In genomic region chr5:95839658-95840057, GRCh38 we compare ENCODE assay signal across 15 cellular contexts. TPM values are rescaled to one million over a fixed set of nuclear protein-coding genes. Genes with fewer than 3 reads are reported as not detected.
DNase-seq lines count a peak whose midpoint lies in the region; ATAC-seq, FAIRE-seq and TF ChIP-seq lines count a peak whose summit lies in the region.
"Had no signal": no experiment of that assay in that cellular context is flagged by ENCODE, and none has a peak within 500 bp of the region (broad histone marks: within the 10 kb centered on the region; RNA-seq: fewer than 3 reads in every experiment).

No MANE protein-coding gene starts in this region.

- no peak overlapping the region for H3K4me2 ChIP-seq in A549

- ATAC-seq in A549 (no peak), GM19351 (IDR thresholded peaks at IDR 0.05; ENCODE audit: unreplicated experiment) (no peak)
- ATAC-seq: Panc1 had no signal

- TF ChIP-seq EP300 in A549 (IDR thresholded peaks at IDR 0.05) (no peak), tibial nerve (IDR thresholded peaks at IDR 0.05) (no peak)

- CTCF ChIA-PET in A549 (lab: Yijun Ruan, JAX) = interaction anchor here (1.3 to 23.4 kb wide), 7 partner anchors 7 to 196 kb away, joined by 3 to 469 read pairs (median 6); no protein-coding TSS in a partner anchor

- 73% methylated on average over 2 of the region's 2 CpGs for WGBS in A549 (ENCODE audit: missing lambda C conversion rate)
- 49% methylated on average over 2 of the region's 2 CpGs for WGBS in prostate gland
- 77 to 88% methylated on average over 2 of the region's 2 CpGs for WGBS in tibial nerve, 2 donors
- 48 to 59% methylated on average over 2 of the region's 2 CpGs for WGBS in esophagus squamous epithelium, 2 donors

- H3K9ac ChIP-seq in duodenal mucosa (ENCODE audit: low read depth in 1 of 2, low read length in 2 of 2) = no peak overlapping the region

- peaks cover 54% of the 10 kb centered on the region for H3K4me1 ChIP-seq in A549
- peaks cover 26 to 27% of the 10 kb centered on the region in 2 donors for H3K4me1 ChIP-seq in duodenal mucosa (ENCODE audit: control insufficient read depth in 1 of 2, insufficient read depth in 2 of 2, low read length in 2 of 2)
- H3K4me1 ChIP-seq in prostate gland (replicated peaks) = peaks cover 5% of the 10 kb centered on the region
- peaks cover 0 to 37% (median 14%) of the 10 kb centered on the region in 4 donors for H3K4me1 ChIP-seq in tibial nerve
- H3K4me1 ChIP-seq in esophagus squamous epithelium = peaks cover 12 to 64% (median 27%) of the 10 kb centered on the region in 3 donors

- TF ChIP-seq RAD21 in A549 (conservative IDR thresholded peaks at IDR 0.05 in 1 of 2, IDR thresholded peaks at IDR 0.05 in 1 of 2) = no peak

- POLR2A ChIA-PET in A549 (lab: Yijun Ruan, JAX) = no interaction called here

- DNase-seq in A549 (ENCODE audit: low read depth in 1 of 2, low spot score in 1 of 2) (no peak), GM19239 (ENCODE audit: insufficient read length, low spot score) (no peak), prostate gland (ENCODE audit: low spot score) (no peak), globus pallidus (ENCODE audit: low spot score) (no peak), tibial nerve (ENCODE audit: low spot score in 2 of 2) (no peak), esophagus squamous epithelium (lab: John Stamatoyannopoulos, UW) (no peak)
- DNase-seq: CD8-positive, alpha-beta memory T cell; NCI-H1105 treated with DMSO at 0.1 percent for 48 hours; NCI-H187; NCI-H69; SHP77 had no signal

- H3K27ac ChIP-seq in A549 (peak overlapping the region; percentile 38 to 70; a peak in 4 of 6 replicates), duodenal mucosa (ENCODE audit: low read depth, low read length) (peak overlapping the region; percentile 1), prostate gland (peak overlapping the region; percentile 8 to 42), tibial nerve (no peak overlapping the region), esophagus squamous epithelium (peak overlapping the region in 1 of 4 donors; percentile 0)

- FAIRE-seq in A549 (lab: Jason Lieb, UNC) (no peak), GM19239 (lab: Jason Lieb, UNC) (peak; percentile 28)
- FAIRE-seq: H54 had no signal

- TF ChIP-seq CTCF in A549 (IDR thresholded peaks at IDR 0.05) (no peak), prostate gland (IDR thresholded peaks at IDR 0.05) (no peak), tibial nerve (IDR thresholded peaks at IDR 0.05) (no peak), esophagus squamous epithelium (IDR thresholded peaks at IDR 0.05) (no peak)

- H3K9me3 ChIP-seq in A549 = no peaks in the 10 kb centered on the region
- no peaks in the 10 kb centered on the region for H3K9me3 ChIP-seq in duodenal mucosa (ENCODE audit: control insufficient read depth in 1 of 2, low read length in 2 of 2)
- no peaks in the 10 kb centered on the region for H3K9me3 ChIP-seq in prostate gland
- H3K9me3 ChIP-seq in tibial nerve = no peaks in the 10 kb centered on the region
- H3K9me3 ChIP-seq in esophagus squamous epithelium = no peaks in the 10 kb centered on the region

- no peaks in the 10 kb centered on the region for H3K36me3 ChIP-seq in duodenal mucosa (ENCODE audit: control insufficient read depth in 1 of 2, insufficient read depth in 2 of 2, low read length in 2 of 2)
- H3K36me3 ChIP-seq in prostate gland = no peaks in the 10 kb centered on the region
- no peaks in the 10 kb centered on the region for H3K36me3 ChIP-seq in tibial nerve
- H3K36me3 ChIP-seq in esophagus squamous epithelium = no peaks in the 10 kb centered on the region

- TF ChIP-seq POLR2A in A549 (IDR thresholded peaks at IDR 0.05; ENCODE audit: low read length) = no peak
- TF ChIP-seq POLR2A in prostate gland (IDR thresholded peaks at IDR 0.05) = no peak
- TF ChIP-seq POLR2A in tibial nerve (IDR thresholded peaks at IDR 0.05) = no peak
- no peak for TF ChIP-seq POLR2A in esophagus squamous epithelium (IDR thresholded peaks at IDR 0.05)

- intact Hi-C loops in prostate gland (cut with DNase I) (loop anchor here (5.0 to 10.0 kb wide), 2 partner anchors 172 to 285 kb away; partner anchors contain the start of genes ARSK and SKIC3), esophagus squamous epithelium (cut with DNase I) (no loop called here)

- H3K4me3 ChIP-seq in A549 (no peak overlapping the region), duodenal mucosa (ENCODE audit: low read depth in 1 of 2, low read length in 2 of 2) (no peak overlapping the region), prostate gland (no peak overlapping the region), tibial nerve (no peak overlapping the region), esophagus squamous epithelium (no peak overlapping the region)

- no peaks in the 10 kb centered on the region for H3K27me3 ChIP-seq in duodenal mucosa (ENCODE audit: control insufficient read depth in 1 of 2, insufficient read depth in 2 of 2, low read length in 2 of 2)
- no peaks in the 10 kb centered on the region for H3K27me3 ChIP-seq in prostate gland (replicated peaks; ENCODE audit: insufficient read depth)
- H3K27me3 ChIP-seq in tibial nerve = no peaks in the 10 kb centered on the region
- no peaks in the 10 kb centered on the region for H3K27me3 ChIP-seq in esophagus squamous epithelium

TF ChIP-seq in A549, 52 proteins besides CTCF, POLR2A, EP300 and RAD21:
- TF ChIP-seq CBX2 (IDR thresholded peaks at IDR 0.05; ENCODE audit: borderline replicate concordance, low read depth) (no peak), ESRRA (IDR thresholded peaks at IDR 0.05; ENCODE audit: borderline replicate concordance, low read length) (no peak), CHD2 (IDR thresholded peaks at IDR 0.05; ENCODE audit: low read length, partially characterized antibody) (no peak)

RNA-seq across cellular contexts. Expression of gene GLRX, which starts 17.1 kb away (rescaled TPM):
- polyA plus RNA-seq in A549 (2011; rRNA removed) (329 and 381 TPM in 2 replicates), A549 (2017; fragmentation: RNase III; extraction: RNeasy Plus Mini Kit Qiagen cat#74134 plus additional on column Dnase treatment) (96.4 to 113 TPM (median 106 TPM) in 3 replicates)
- 165 and 222 TPM in 2 replicates for polyA plus RNA-seq in A549 (2012; cell fraction: cytosol; rRNA removed)
- polyA plus RNA-seq in A549 (2012; cell fraction: nucleus; rRNA removed) = 49.6 and 81.8 TPM in 2 replicates
- polyA minus RNA-seq in A549 (2011; rRNA and poly(A)+ RNA removed) = 97.8 and 196 TPM in 2 replicates
- total RNA-seq in prostate gland (10 to 100 TPM; 16.6 to 34.8 TPM), tibial nerve (10 to 100 TPM; 15.3 to 72.0 (median 40.4) TPM), esophagus squamous epithelium (10 to 100 TPM in 3 of 4 donors, 1 to 10 TPM in 1; 5.3 to 37.8 (median 14.2) TPM)

Comparison
In these comparisons a context has a peak if more than half of its experiments do, and no peak if none do; other contexts are left out.
1. H3K27ac ChIP-seq: peak in A549 (2 of 2), duodenal mucosa (single experiment) and prostate gland (2 of 2); none in tibial nerve (0 of 4).